In genomic region chr11:104547996-104548661, GRCh38 we compare ENCODE assay signal across 15 cellular contexts.
A peak's percentile ranks its signal among the peaks of the same experiment; 100 is the strongest.
DNase-seq lines count a peak whose midpoint lies in the region; ATAC-seq and TF ChIP-seq lines count a peak whose summit lies in the region.
"Had no signal": no experiment of that assay in that cellular context is flagged by ENCODE, and none has a peak within 500 bp of the region (broad histone marks: within the 10 kb centered on the region; RNA-seq: fewer than 3 reads in every experiment).

No MANE protein-coding gene starts in this region.

- H3K4me2 ChIP-seq in Loucy (ENCODE audit: low read depth, low read length, poor library complexity, severe bottlenecking) (no peak overlapping the region), mammary epithelial cell (ENCODE audit: insufficient read depth, low read depth, low read length) (no peak overlapping the region)
- H3K4me2 ChIP-seq: A549 had no signal

- in situ Hi-C loops in mammary epithelial cell (cut with MboI; ENCODE audit: low sequenced_read_pairs in 2 of 2): no loop called here
- in situ Hi-C loops in GM13976 (cut with MboI; ENCODE audit: low sequenced_read_pairs, unreplicated experiment): no loop called here

- DNase-seq in DMS53 (lab: John Stamatoyannopoulos, UW): peak; percentile 70
- DNase-seq in DMS53 treated with DMSO at 0.1 percent for 48 hours (lab: John Stamatoyannopoulos, UW; ENCODE audit: unreplicated experiment): no peak
- DNase-seq in mammary epithelial cell: peak; percentile 48
- DNase-seq in kidney tubule cell (ENCODE audit: low spot score): peak; percentile 71
- DNase-seq in GM13976 (ENCODE audit: low spot score): no peak
- DNase-seq in NCI-H524 treated with DMSO at 0.1 percent for 48 hours (lab: John Stamatoyannopoulos, UW): no peak
- DNase-seq: activated effector memory CD4-positive, alpha-beta T cell treated with anti-CD3 and anti-CD28 coated beads, Interleukin-2, amount 50 U/mL, for 16 hours; GOT3; NCI-H2107; ovary; T-cell; tibial artery had no signal

- TF ChIP-seq CTCF in Loucy (conservative IDR thresholded peaks at IDR 0.05; ENCODE audit: low read length) (peak; percentile 56), mammary epithelial cell (conservative IDR thresholded peaks at IDR 0.05 in 1 of 2, IDR thresholded peaks at IDR 0.05 in 1 of 2; ENCODE audit: extremely low read depth in 1 of 2, insufficient read depth in 1 of 2, low read depth in 1 of 2, low read length in 2 of 2) (peak in 1 of 2 donors; percentile 7), GM13976 (IDR thresholded peaks at IDR 0.05; ENCODE audit: borderline replicate concordance, control extremely low read depth, extremely low read depth, insufficient read depth, missing control alignments) (no peak)

- H3K9me2 ChIP-seq in Loucy (replicated peaks; ENCODE audit: low read depth, low read length): no peaks in the 10 kb centered on the region

- WGBS in mammary epithelial cell (ENCODE audit: low coverage, missing lambda C conversion rate): 89% methylated on average over 3 of the region's 3 CpGs

- BruUV-seq in mammary epithelial cell (replicated peaks; lab: Mats Ljungman, UMichigan): no TSS peak

- no peak for ATAC-seq in HG03354 (IDR thresholded peaks at IDR 0.05; ENCODE audit: poor library complexity, severe bottlenecking, unreplicated experiment)
- ATAC-seq: A549, T-cell had no signal

- dilution Hi-C loops in mammary epithelial cell (cut with HindIII; ENCODE audit: low sequenced_read_pairs): no loop called here

- CTCF ChIA-PET in mammary epithelial cell (lab: Charles Lee; ENCODE audit: low non-redundant PET): no interaction called here

- H3K4me1 ChIP-seq in Loucy (ENCODE audit: insufficient read depth, low read length, poor library complexity, severe bottlenecking): peaks cover 9% of the 10 kb centered on the region
- no peaks in the 10 kb centered on the region for H3K4me1 ChIP-seq in mammary epithelial cell (ENCODE audit: insufficient read depth, low read length)
- H3K4me1 ChIP-seq: A549, tibial artery had no signal

- H4K20me1 ChIP-seq in Loucy (ENCODE audit: insufficient read depth, low read length, poor library complexity, severe bottlenecking) (no peaks in the 10 kb centered on the region), mammary epithelial cell (ENCODE audit: insufficient read depth, low read length) (no peaks in the 10 kb centered on the region)

- H3K27me3 ChIP-seq in Loucy (ENCODE audit: insufficient read depth, low read length, poor library complexity, severe bottlenecking) (no peaks in the 10 kb centered on the region), mammary epithelial cell (ENCODE audit: insufficient read depth, low read length) (no peaks in the 10 kb centered on the region)
- H3K27me3 ChIP-seq: ovary, tibial artery had no signal

- H3K4me3 ChIP-seq in Loucy (ENCODE audit: low read length, poor library complexity, severe bottlenecking): no peak overlapping the region
- no peak overlapping the region for H3K4me3 ChIP-seq in mammary epithelial cell (replicated peaks in 1 of 3; ENCODE audit: insufficient read depth in 1 of 3, low read depth in 2 of 3, low read length in 3 of 3)
- H3K4me3 ChIP-seq: A549, ovary, tibial artery had no signal

- H3K9me3 ChIP-seq in Loucy (ENCODE audit: insufficient read depth, low read depth, low read length): no peaks in the 10 kb centered on the region
- H3K9me3 ChIP-seq in mammary epithelial cell (replicated peaks; ENCODE audit: insufficient read depth, low read length): no peaks in the 10 kb centered on the region
- H3K9me3 ChIP-seq: A549, ovary, tibial artery had no signal

- H2AFZ ChIP-seq in Loucy (ENCODE audit: low read length) (no peak overlapping the region), mammary epithelial cell (ENCODE audit: low read depth, low read length) (no peak overlapping the region)

- H3K36me3 ChIP-seq in Loucy (ENCODE audit: insufficient read depth, low read length): no peaks in the 10 kb centered on the region
- no peaks in the 10 kb centered on the region for H3K36me3 ChIP-seq in mammary epithelial cell (ENCODE audit: insufficient read depth, low read length)
- H3K36me3 ChIP-seq: ovary, tibial artery had no signal

- intact Hi-C loops in mammary epithelial cell (cut with micrococcal nuclease): no loop called here

- H3K79me2 ChIP-seq in Loucy (ENCODE audit: insufficient read depth, low read length) (no peaks in the 10 kb centered on the region), mammary epithelial cell (ENCODE audit: insufficient read depth, low read length) (no peaks in the 10 kb centered on the region)

- H3F3A ChIP-seq in Loucy (ENCODE audit: low read depth): no peaks in the 10 kb centered on the region

- H3K27ac ChIP-seq in mammary epithelial cell (ENCODE audit: insufficient read depth, low read depth, low read length): no peak overlapping the region
- H3K27ac ChIP-seq: A549, ovary, tibial artery had no signal

- no peak overlapping the region for H3K9ac ChIP-seq in Loucy (ENCODE audit: low read depth, low read length, poor library complexity, severe bottlenecking)
- no peak overlapping the region for H3K9ac ChIP-seq in mammary epithelial cell (ENCODE audit: insufficient read depth, low read length)

Comparison
In these comparisons a context has a peak if more than half of its experiments do, and no peak if none do; other contexts are left out.
1. DNase-seq: peak in DMS53 (single experiment), mammary epithelial cell (single experiment) and kidney tubule cell (single experiment); none in DMS53 treated with DMSO at 0.1 percent for 48 hours (single experiment), GM13976 (single experiment) and NCI-H524 treated with DMSO at 0.1 percent for 48 hours (single experiment).